ENCODE assay signal across 8 cellular contexts in genomic region chr4:165379662-165380061, GRCh38. TPM values are rescaled to one million over a fixed set of nuclear protein-coding genes. Genes with fewer than 3 reads are reported as not detected.
A peak's percentile ranks its signal among the peaks of the same experiment; 100 is the strongest.
DNase-seq lines count a peak whose midpoint lies in the region; ATAC-seq, FAIRE-seq and TF ChIP-seq lines count a peak whose summit lies in the region.

No MANE protein-coding gene starts in this region.

- no peak for TF ChIP-seq EP300 in A549 (IDR thresholded peaks at IDR 0.05)

- H3K9me3 ChIP-seq in A549 (no peaks in the 10 kb centered on the region), mucosa of rectum (ENCODE audit: control insufficient read depth in 2 of 2, low read length in 2 of 2) (peaks cover 0 to 2% of the 10 kb centered on the region in 2 donors)

- TF ChIP-seq POLR2A in A549 (IDR thresholded peaks at IDR 0.05; ENCODE audit: low read length), result no peak

- H3K4me3 ChIP-seq in A549 (peak overlapping the region; percentile 57; the same call in 2 of the 3 replicates), choroid plexus epithelial cell (ENCODE audit: low read depth, low read length) (peak overlapping the region; percentile 68), mucosa of rectum (ENCODE audit: low read length in 2 of 2) (peak overlapping the region; percentile 26 to 63)

- DNase-seq in A549 (ENCODE audit: low read depth in 1 of 2, low spot score in 1 of 2), result no peak
- DNase-seq in NCI-H1105 (lab: John Stamatoyannopoulos, UW), result peak; percentile 53
- DNase-seq in choroid plexus epithelial cell (ENCODE audit: low read depth), result peak; percentile 61
- no peak for DNase-seq in GM19239 (ENCODE audit: insufficient read length, low spot score)

- POLR2A ChIA-PET in A549 (lab: Yijun Ruan, JAX), result no interaction called here

- no peak for FAIRE-seq in A549 (lab: Jason Lieb, UNC)
- FAIRE-seq in GM19239 (lab: Jason Lieb, UNC), result no peak

- H3K4me1 ChIP-seq in A549 (0 out of 3 replicates have a peak, but pooled peaks cover 5% of the 10 kb centered on the region), mucosa of rectum (ENCODE audit: control insufficient read depth in 2 of 2, insufficient read depth in 2 of 2, low read length in 2 of 2) (no peaks in the 10 kb centered on the region)

- H3K4me2 ChIP-seq in A549, result peak overlapping the region; percentile 98

- ATAC-seq in A549 (no peak), HG03135 (IDR thresholded peaks at IDR 0.05; ENCODE audit: unreplicated experiment) (no peak), HG03097 (IDR thresholded peaks at IDR 0.05; ENCODE audit: low FRiP score, unreplicated experiment) (no peak), HG03108 (IDR thresholded peaks at IDR 0.05; ENCODE audit: unreplicated experiment) (no peak)

- WGBS in A549 (ENCODE audit: missing lambda C conversion rate), result 91% methylated on average over 10 of the region's 11 CpGs

- no peak overlapping the region for H3K27ac ChIP-seq in A549
- peak overlapping the region in 1 of 2 donors; percentile 17 for H3K27ac ChIP-seq in mucosa of rectum (ENCODE audit: low read depth in 2 of 2, low read length in 2 of 2)

- peaks cover 0 to 3% of the 10 kb centered on the region in 2 donors for H3K27me3 ChIP-seq in mucosa of rectum (ENCODE audit: control insufficient read depth in 2 of 2, insufficient read depth in 2 of 2, low read length in 2 of 2)

- H3K9ac ChIP-seq in mucosa of rectum (ENCODE audit: low read depth in 1 of 2, low read length in 2 of 2), result no peak overlapping the region

- no peaks in the 10 kb centered on the region for H3K36me3 ChIP-seq in mucosa of rectum (ENCODE audit: control insufficient read depth in 2 of 2, insufficient read depth in 2 of 2, low read length in 2 of 2)

- TF ChIP-seq CTCF in A549 (IDR thresholded peaks at IDR 0.05) (no peak), choroid plexus epithelial cell (conservative IDR thresholded peaks at IDR 0.05; ENCODE audit: low read depth, low read length) (no peak)

- CTCF ChIA-PET in A549 (lab: Yijun Ruan, JAX), result interaction anchor here (0.7 kb wide), 1 partner anchor 266 kb away, joined by 3 read pairs; no protein-coding TSS in a partner anchor

- no peak for TF ChIP-seq RAD21 in A549 (conservative IDR thresholded peaks at IDR 0.05 in 1 of 2, IDR thresholded peaks at IDR 0.05 in 1 of 2)

TF ChIP-seq in A549, 52 proteins besides CTCF, POLR2A, EP300 and RAD21:
- TF ChIP-seq CBX8 (IDR thresholded peaks at IDR 0.05), result no peak
- TF ChIP-seq KDM1A (IDR thresholded peaks at IDR 0.05; ENCODE audit: low read depth), result no peak
- no peak for TF ChIP-seq CBX2 (IDR thresholded peaks at IDR 0.05; ENCODE audit: borderline replicate concordance, low read depth)
- no peak for TF ChIP-seq CEBPB (IDR thresholded peaks at IDR 0.05)
- no peak for TF ChIP-seq RCOR1 (IDR thresholded peaks at IDR 0.05; ENCODE audit: low read depth, low read length)
- no peak for TF ChIP-seq ZC3H11A (IDR thresholded peaks at IDR 0.05)
- TF ChIP-seq HOXA7 (CRISPR knock-in tag; IDR thresholded peaks at IDR 0.05), result no peak
- no peak for TF ChIP-seq ZNF302 (CRISPR knock-in tag; IDR thresholded peaks at IDR 0.05)
- no peak for TF ChIP-seq HMGXB4 (CRISPR knock-in tag; IDR thresholded peaks at IDR 0.05; ENCODE audit: borderline replicate concordance)
- TF ChIP-seq MAX (IDR thresholded peaks at IDR 0.05), result no peak
- no peak for TF ChIP-seq NR3C1 (IDR thresholded peaks at IDR 0.05)
- no peak for TF ChIP-seq ESRRA (IDR thresholded peaks at IDR 0.05; ENCODE audit: borderline replicate concordance, low read length)
- no peak for TF ChIP-seq CHD4 (IDR thresholded peaks at IDR 0.05; ENCODE audit: borderline replicate concordance)
- no peak for TF ChIP-seq FOSB (CRISPR knock-in tag; IDR thresholded peaks at IDR 0.05)
- no peak for TF ChIP-seq ELK1 (IDR thresholded peaks at IDR 0.05; ENCODE audit: low read depth, low read length)
- TF ChIP-seq ZFP36 (IDR thresholded peaks at IDR 0.05; ENCODE audit: borderline replicate concordance, partially characterized antibody), result no peak
- no peak for TF ChIP-seq BCL3 (IDR thresholded peaks at IDR 0.05)
- no peak for TF ChIP-seq JUNB (IDR thresholded peaks at IDR 0.05)
- no peak for TF ChIP-seq GATA3 (IDR thresholded peaks at IDR 0.05; ENCODE audit: borderline replicate concordance)
TF ChIP-seq in A549: peak in this region for 0.

RNA-seq across cellular contexts. Expression of gene CPE, which starts 0.9 kb away (rescaled TPM):
- polyA plus RNA-seq in A549 (2011; rRNA removed) (1.2 and 1.6 TPM in 2 replicates), A549 (2017; fragmentation: RNase III; extraction: RNeasy Plus Mini Kit Qiagen cat#74134 plus additional on column Dnase treatment) (1.9 to 2.4 TPM (median 1.9 TPM) in 3 replicates)
- polyA plus RNA-seq in A549 (2012; cell fraction: cytosol; rRNA removed), result 0.22 and 0.26 TPM in 2 replicates
- polyA plus RNA-seq in A549 (2012; cell fraction: nucleus; rRNA removed), result 0.16 and 0.19 TPM in 2 replicates
- 0.17 and 0.19 TPM in 2 replicates for polyA minus RNA-seq in A549 (2011; rRNA and poly(A)+ RNA removed)

RNA-seq across cellular contexts. Expression of gene MSMO1, which starts 52.2 kb away (rescaled TPM):
- polyA plus RNA-seq in A549 (2011; rRNA removed), result 26.4 and 32.3 TPM in 2 replicates
- polyA plus RNA-seq in A549 (2012; cell fraction: cytosol; rRNA removed), result 7.7 and 9.5 TPM in 2 replicates
- 4.5 and 9.0 TPM in 2 replicates for polyA plus RNA-seq in A549 (2012; cell fraction: nucleus; rRNA removed)
- 21.3 to 37.2 TPM (median 32.3 TPM) in 3 replicates for polyA plus RNA-seq in A549 (2017; fragmentation: RNase III; extraction: RNeasy Plus Mini Kit Qiagen cat#74134 plus additional on column Dnase treatment)
- 6.8 and 7.4 TPM in 2 replicates for polyA minus RNA-seq in A549 (2011; rRNA and poly(A)+ RNA removed)

Comparison
In these comparisons a context has a peak if more than half of its experiments do, and no peak if none do; other contexts are left out.
1. DNase-seq: peak in NCI-H1105 (single experiment) and choroid plexus epithelial cell (single experiment); none in A549 (0 of 2) and GM19239 (single experiment).
2. Peak in every context shown above with its lines, with median percentiles within 50 percentile points of each other: H3K4me3 ChIP-seq.